31 cellular contexts compared by ENCODE assay signal in genomic region chr10:8568401-8568800, GRCh38.
A peak's percentile ranks its signal among the peaks of the same experiment; 100 is the strongest.
DNase-seq lines count a peak whose midpoint lies in the region; ATAC-seq and TF ChIP-seq lines count a peak whose summit lies in the region.
"Had no signal": no experiment of that assay in that cellular context is flagged by ENCODE, and none has a peak within 500 bp of the region (broad histone marks: within the 10 kb centered on the region; RNA-seq: fewer than 3 reads in every experiment).

No MANE protein-coding gene starts in this region.

- TF ChIP-seq CTCF in stomach (IDR thresholded peaks at IDR 0.05) (no peak), type B pancreatic cell (conservative IDR thresholded peaks at IDR 0.05) (no peak)

- no peaks in the 10 kb centered on the region for H3K9me3 ChIP-seq in stomach
- H3K9me3 ChIP-seq: ascending aorta, lower lobe of right lung, psoas muscle, sigmoid colon, SK-N-SH, testis had no signal

- no peaks in the 10 kb centered on the region for H3K4me1 ChIP-seq in stomach
- H3K4me1 ChIP-seq: ascending aorta, lower lobe of right lung, psoas muscle, sigmoid colon, testis had no signal

- no peak overlapping the region for H3K4me3 Mint-ChIP-seq in type B pancreatic cell
- H3K4me3 Mint-ChIP-seq: activated naive CD8-positive, alpha-beta T cell treated with anti-CD3 and anti-CD28 coated beads, Interleukin-2, amount 10 ng/mL, durations not matched to agents 7 days and 5 days; activated T-helper 1 cell treated with anti-CD3 and anti-CD28 coated beads, Interleukin-12 subunit alpha, Interleukin-12 subunit beta, Interleukin-2, Interleukin-4 antibody, amounts not matched to agents 30 ng/mL and 10 ng/mL and 1 ng/mL, durations not matched to agents 14 hours and 24 hours and 36 hours; naive thymus-derived CD8-positive, alpha-beta T cell; stimulated activated memory B cell treated with anti-CD40 and anti-IgM and Interleukin-4, amounts not matched to agents 10 μg/mL and 1 μg/mL and 100 μg/mL, for 72 hours; T-helper 1 cell treated with Interleukin-12 subunit alpha and Interleukin-12 subunit beta and Interleukin-4 antibody, amounts not matched to agents 30 μg/mL and 1 μg/mL, for 36 hours had no signal

- peak; percentile 14 to 24 for ATAC-seq in activated CD4-positive, CD25-positive, alpha-beta regulatory T cell treated with anti-CD3 and anti-CD28 coated beads, Interleukin-2, amount 50 U/mL, for 24 hours
- ATAC-seq: lower lobe of right lung; naive thymus-derived CD8-positive, alpha-beta T cell; psoas muscle; stimulated activated memory B cell treated with anti-CD40 and anti-IgM and Interleukin-4, amounts not matched to agents 10 μg/mL and 1 μg/mL and 100 μg/mL, for 72 hours had no signal

- peaks cover 8% of the 10 kb centered on the region for H3K27me3 Mint-ChIP-seq in type B pancreatic cell
- H3K27me3 Mint-ChIP-seq: stimulated activated memory B cell treated with anti-CD40 and anti-IgM and Interleukin-4, amounts not matched to agents 10 μg/mL and 1 μg/mL and 100 μg/mL, for 72 hours had no signal

- no peaks in the 10 kb centered on the region for H3K27me3 ChIP-seq in stomach
- H3K27me3 ChIP-seq: ascending aorta, cardiac muscle cell, sigmoid colon, testis had no signal

- H3K36me3 ChIP-seq in stomach: no peaks in the 10 kb centered on the region
- H3K36me3 ChIP-seq: ascending aorta, cardiac muscle cell, lower lobe of right lung, sigmoid colon had no signal

- peaks cover 7% of the 10 kb centered on the region for H3K9me3 Mint-ChIP-seq in type B pancreatic cell
- H3K9me3 Mint-ChIP-seq: activated T-helper 1 cell treated with anti-CD3 and anti-CD28 coated beads, Interleukin-12 subunit alpha, Interleukin-12 subunit beta, Interleukin-2, Interleukin-4 antibody, amounts not matched to agents 30 ng/mL and 10 ng/mL and 1 ng/mL, durations not matched to agents 14 hours and 24 hours and 36 hours had no signal

- no peaks in the 10 kb centered on the region for H3K4me1 Mint-ChIP-seq in type B pancreatic cell (ENCODE audit: unreplicated experiment)
- H3K4me1 Mint-ChIP-seq: activated naive CD8-positive, alpha-beta T cell treated with anti-CD3 and anti-CD28 coated beads, Interleukin-2, amount 10 ng/mL, durations not matched to agents 7 days and 5 days; naive thymus-derived CD8-positive, alpha-beta T cell; stimulated activated memory B cell treated with anti-CD40 and anti-IgM and Interleukin-4, amounts not matched to agents 10 μg/mL and 1 μg/mL and 100 μg/mL, for 72 hours had no signal

- H3K4me3 ChIP-seq in stomach: no peak overlapping the region
- H3K4me3 ChIP-seq: ascending aorta, cardiac muscle cell, lower lobe of right lung, psoas muscle, sigmoid colon, testis had no signal

- TF ChIP-seq EP300 in stomach (IDR thresholded peaks at IDR 0.05): no peak

- WGBS in stomach, 5 donors: 37 to 56% (median 40%) methylated on average over 4 of the region's 4 CpGs

- intact Hi-C loops in stomach (cut with DNase I; ENCODE audit: low total_unique reads): no loop called here

- peak overlapping the region in 1 of 5 donors; percentile 19 for H3K27ac ChIP-seq in stomach
- H3K27ac ChIP-seq: 22Rv1, ascending aorta, cardiac muscle cell, lower lobe of right lung, psoas muscle, sigmoid colon, testis had no signal

- no peaks in the 10 kb centered on the region for H3K36me3 Mint-ChIP-seq in type B pancreatic cell
- H3K36me3 Mint-ChIP-seq: activated naive CD8-positive, alpha-beta T cell treated with anti-CD3 and anti-CD28 coated beads, Interleukin-2, amount 10 ng/mL, durations not matched to agents 7 days and 5 days; naive thymus-derived CD8-positive, alpha-beta T cell; stimulated activated memory B cell treated with anti-CD40 and anti-IgM and Interleukin-4, amounts not matched to agents 10 μg/mL and 1 μg/mL and 100 μg/mL, for 72 hours had no signal

- no peak for DNase-seq in activated CD4-positive, CD25-positive, alpha-beta regulatory T cell treated with anti-CD3 and anti-CD28 coated beads, Interleukin-2, amount 50 U/mL, for 72 hours
- DNase-seq in stimulated activated CD4-positive, alpha-beta T cell treated with anti-CD3 and anti-CD28 coated beads, Interleukin-15, amount 100 ng/mL, for 24 hours: peak; percentile 22
- DNase-seq in stimulated activated CD4-positive, alpha-beta T cell treated with anti-CD3 and anti-CD28 coated beads, Interleukin-2, amount 100 ng/mL, for 48 hours: no peak
- peak; percentile 5 for DNase-seq in kidney glomerular epithelial cell (lab: John Stamatoyannopoulos, UW)
- DNase-seq in stomach: peak; percentile 37
- no peak for DNase-seq in NCI-H82 (lab: John Stamatoyannopoulos, UW)
- DNase-seq in type B pancreatic cell (ENCODE audit: extremely low spot score, unreplicated experiment): no peak
- DNase-seq: activated naive CD8-positive, alpha-beta T cell treated with anti-CD3 and anti-CD28 coated beads, Interleukin-2, amount 10 ng/mL, durations not matched to agents 7 days and 5 days; C1 segment of cervical spinal cord; DMS53; H7; KG1; lower lobe of right lung; MM.1S; naive thymus-derived CD8-positive, alpha-beta T cell; NCI-H2081; NCI-H526; NK-92 treated with Interleukin-12 subunit alpha and Interleukin-12 subunit beta, amount 100 ng/mL, for 24 hours; nucleus accumbens; psoas muscle; sigmoid colon; SK-N-SH; stimulated activated CD4-positive, alpha-beta T cell treated with anti-CD3 and anti-CD28 coated beads, Interleukin-12 subunit alpha, Interleukin-12 subunit beta, amount 100 ng/mL, for 4 hours; testis had no signal

- no peak for TF ChIP-seq POLR2A in stomach (IDR thresholded peaks at IDR 0.05)

- no peak overlapping the region for H3K27ac Mint-ChIP-seq in type B pancreatic cell
- H3K27ac Mint-ChIP-seq: activated naive CD8-positive, alpha-beta T cell treated with anti-CD3 and anti-CD28 coated beads, Interleukin-2, amount 10 ng/mL, durations not matched to agents 7 days and 5 days; activated T-helper 1 cell treated with anti-CD3 and anti-CD28 coated beads, Interleukin-12 subunit alpha, Interleukin-12 subunit beta, Interleukin-2, Interleukin-4 antibody, amounts not matched to agents 30 ng/mL and 10 ng/mL and 1 ng/mL, durations not matched to agents 14 hours and 24 hours and 36 hours; naive thymus-derived CD8-positive, alpha-beta T cell; stimulated activated memory B cell treated with anti-CD40 and anti-IgM and Interleukin-4, amounts not matched to agents 10 μg/mL and 1 μg/mL and 100 μg/mL, for 72 hours; T-helper 1 cell treated with Interleukin-12 subunit alpha and Interleukin-12 subunit beta and Interleukin-4 antibody, amounts not matched to agents 30 μg/mL and 1 μg/mL, for 36 hours had no signal

Comparison
In these comparisons a context has a peak if more than half of its experiments do, and no peak if none do; other contexts are left out.
1. DNase-seq: peak in stimulated activated CD4-positive, alpha-beta T cell treated with anti-CD3 and anti-CD28 coated beads, Interleukin-15, amount 100 ng/mL, for 24 hours (single experiment), kidney glomerular epithelial cell (single experiment) and stomach (single experiment); none in activated CD4-positive, CD25-positive, alpha-beta regulatory T cell treated with anti-CD3 and anti-CD28 coated beads, Interleukin-2, amount 50 U/mL, for 72 hours (single experiment), stimulated activated CD4-positive, alpha-beta T cell treated with anti-CD3 and anti-CD28 coated beads, Interleukin-2, amount 100 ng/mL, for 48 hours (0 of 2), NCI-H82 (single experiment) and type B pancreatic cell (single experiment).